In the genomic region with DNA sequence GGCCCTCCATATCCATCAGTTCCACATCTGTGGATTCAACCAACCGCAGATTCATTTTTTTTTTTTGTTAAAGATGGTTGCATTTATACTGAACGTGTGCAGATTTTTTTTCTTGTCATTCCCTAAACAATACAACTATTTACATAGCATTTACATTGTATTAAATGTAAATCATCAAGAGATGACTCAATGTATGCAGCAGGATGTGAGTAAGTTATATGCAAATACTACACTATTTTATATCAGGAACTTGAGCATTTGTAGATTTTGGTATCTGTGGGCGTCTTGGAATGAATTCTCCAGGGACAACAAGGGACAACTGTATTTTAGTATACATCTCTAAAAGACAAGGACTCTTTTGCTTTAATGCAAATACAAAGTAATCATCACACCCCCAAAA, we compare ENCODE assay signal across 20 cellular contexts.
A peak's percentile ranks its signal among the peaks of the same experiment; 100 is the strongest.
DNase-seq lines count a peak whose midpoint lies in the region; ATAC-seq, FAIRE-seq and TF ChIP-seq lines count a peak whose summit lies in the region.
"Had no signal": no experiment of that assay in that cellular context is flagged by ENCODE, and none has a peak within 500 bp of the region (broad histone marks: within the 10 kb centered on the region; RNA-seq: fewer than 3 reads in every experiment).

No MANE protein-coding gene starts in this region.

- peak; percentile 56 for FAIRE-seq in islet of Langerhans (lab: Jason Lieb, UNC)
- FAIRE-seq: GM12878, GM18507 had no signal

- no peak overlapping the region for H3K4me3 ChIP-seq in BLaER1 treated with 17β-estradiol and CSF1 and Interleukin-3, amounts not matched to agents 10 nM and 100 nM
- H3K4me3 ChIP-seq in HEK293 (ENCODE audit: low read depth, low read length) (no peak overlapping the region), RWPE2 (ENCODE audit: severe bottlenecking) (no peak overlapping the region), right atrium auricular region (no peak overlapping the region)
- H3K4me3 ChIP-seq: GM12878, GM23338, SJSA1 had no signal

- peak overlapping the region in 7 of 11 experiments; percentile 1 to 34 (median 8); a peak in 6 of 22 replicates for H3K4me2 ChIP-seq in BLaER1 treated with 17β-estradiol and CSF1 and Interleukin-3, amounts not matched to agents 10 nM and 100 nM
- H3K4me2 ChIP-seq: GM23338 had no signal

- H3K9me3 ChIP-seq in BLaER1 treated with 17β-estradiol and CSF1 and Interleukin-3, amounts not matched to agents 10 nM and 100 nM (replicated peaks in 1 of 11) = 0 out of 22 replicates have a peak, but pooled peaks cover 0 to 5% (median 0%) of the 10 kb centered on the region in 11 experiments
- H3K9me3 ChIP-seq in HEK293 (ENCODE audit: control insufficient read depth, insufficient read depth, low read depth, low read length) (no peaks in the 10 kb centered on the region), RWPE2 (ENCODE audit: severe bottlenecking) (no peaks in the 10 kb centered on the region), right atrium auricular region (no peaks in the 10 kb centered on the region)
- H3K9me3 ChIP-seq: SJSA1 had no signal

- peak; percentile 82 for ATAC-seq in RWPE2 (ENCODE audit: low read depth)
- ATAC-seq: GM12878, GM23338 had no signal

- no peak overlapping the region for H3K9ac ChIP-seq in BLaER1 treated with 17β-estradiol and CSF1 and Interleukin-3, amounts not matched to agents 10 nM and 100 nM

- H3K27me3 ChIP-seq in BLaER1 treated with 17β-estradiol and CSF1 and Interleukin-3, amounts not matched to agents 10 nM and 100 nM = no peaks in the 10 kb centered on the region
- H3K27me3 ChIP-seq in RWPE2 (ENCODE audit: insufficient read depth, poor library complexity, severe bottlenecking) (no peaks in the 10 kb centered on the region), right atrium auricular region (no peaks in the 10 kb centered on the region)
- H3K27me3 ChIP-seq: SJSA1 had no signal

- POLR2A ChIA-PET in HEK293 (lab: Yijun Ruan, JAX) = no interaction called here

- CTCF ChIA-PET in HEK293 (lab: Yijun Ruan, JAX) = no interaction called here

- H3K27ac ChIP-seq in BLaER1 treated with 17β-estradiol and CSF1 and Interleukin-3, amounts not matched to agents 10 nM and 100 nM = no peak overlapping the region
- H3K27ac ChIP-seq in HEK293 (ENCODE audit: extremely low read depth, low read depth, low read length) (no peak overlapping the region), RWPE2 (ENCODE audit: poor library complexity, severe bottlenecking) (peak overlapping the region; percentile 66), right atrium auricular region (no peak overlapping the region)
- H3K27ac ChIP-seq: SJSA1 had no signal

- no peaks in the 10 kb centered on the region for H4K20me1 ChIP-seq in BLaER1 treated with 17β-estradiol and CSF1 and Interleukin-3, amounts not matched to agents 10 nM and 100 nM

- no peaks in the 10 kb centered on the region for H3K36me3 ChIP-seq in BLaER1 treated with 17β-estradiol and CSF1 and Interleukin-3, amounts not matched to agents 10 nM and 100 nM
- no peaks in the 10 kb centered on the region for H3K36me3 ChIP-seq in HEK293 (ENCODE audit: control insufficient read depth in 2 of 2, insufficient read depth in 1 of 2, low read length in 2 of 2)
- no peaks in the 10 kb centered on the region for H3K36me3 ChIP-seq in RWPE2 (ENCODE audit: low read depth)
- no peaks in the 10 kb centered on the region for H3K36me3 ChIP-seq in right atrium auricular region
- H3K36me3 ChIP-seq: SJSA1 had no signal

- peaks cover 0 to 11% (median 9%) of the 10 kb centered on the region in 10 experiments; a peak in 10 of 20 replicates for H3K4me1 ChIP-seq in BLaER1 treated with 17β-estradiol and CSF1 and Interleukin-3, amounts not matched to agents 10 nM and 100 nM
- H3K4me1 ChIP-seq in HEK293 (ENCODE audit: control insufficient read depth, insufficient read depth, low read length) = peaks cover 39% of the 10 kb centered on the region
- peaks cover 44% of the 10 kb centered on the region for H3K4me1 ChIP-seq in RWPE2 (ENCODE audit: insufficient read depth, poor library complexity, severe bottlenecking)
- peaks cover 0 to 33% of the 10 kb centered on the region in 2 donors for H3K4me1 ChIP-seq in right atrium auricular region

- TF ChIP-seq CTCF in HEK293 (tag by site-specific recombination; IDR thresholded peaks at IDR 0.05) (no peak), RWPE2 (IDR thresholded peaks at IDR 0.05; ENCODE audit: poor library complexity, severe bottlenecking) (no peak), right atrium auricular region (IDR thresholded peaks at IDR 0.05) (no peak), GM20000 (IDR thresholded peaks at IDR 0.05; ENCODE audit: extremely low read depth, missing control alignments) (no peak)

- DNase-seq in RWPE2 (ENCODE audit: low spot score) (no peak), NCI-H1105 treated with DMSO at 0.1 percent for 48 hours (lab: John Stamatoyannopoulos, UW) (no peak), right atrium auricular region (ENCODE audit: low spot score) (no peak), GM20000 (ENCODE audit: low spot score) (no peak)
- DNase-seq: ACHN; AML-193; DMS79 treated with DMSO at 0.1 percent for 48 hours; GDM1; NCI-H1417; NCI-H187 treated with DMSO at 0.1 percent for 48 hours; NCI-H446; NK-92 treated with Interleukin-12 subunit alpha and Interleukin-12 subunit beta, amount 100 ng/mL, for 24 hours; RPMI8226 had no signal

TF ChIP-seq in HEK293, 187 proteins besides CTCF, POLR2A, EP300 and RAD21:
- no peak for TF ChIP-seq ZNF529 (tag by site-specific recombination; IDR thresholded peaks at IDR 0.05; ENCODE audit: insufficient replicate concordance)
- TF ChIP-seq ZNF558 (tag by site-specific recombination; IDR thresholded peaks at IDR 0.05) = 0 out of 2 replicates have a peak, but pooled peaks have one; percentile 53
- no peak for TF ChIP-seq ZNF112 (tag by site-specific recombination; IDR thresholded peaks at IDR 0.05)
- TF ChIP-seq ZNF610 (tag by site-specific recombination; IDR thresholded peaks at IDR 0.05; ENCODE audit: borderline replicate concordance) = no peak
